Comparison of ENCODE assay signal across 14 cellular contexts in genomic region chr19:4712771-4713170, GRCh38. TPM values are rescaled to one million over a fixed set of nuclear protein-coding genes. Genes with fewer than 3 reads are reported as not detected.
DNase-seq lines count a peak whose midpoint lies in the region; ATAC-seq, FAIRE-seq and TF ChIP-seq lines count a peak whose summit lies in the region.
"Had no signal": no experiment of that assay in that cellular context is flagged by ENCODE, and none has a peak within 500 bp of the region (broad histone marks: within the 10 kb centered on the region; RNA-seq: fewer than 3 reads in every experiment).

No MANE protein-coding gene starts in this region.

- no peak overlapping the region for H2AFZ ChIP-seq in GM23248

- in situ Hi-C loops in GM23248 (cut with MboI): no loop called here
- in situ Hi-C loops in brain microvascular endothelial cell (cut with HindIII; ENCODE audit: low pct_ligation_motif_present, low sequenced_read_pairs): no loop called here
- in situ Hi-C loops in GM13977 (cut with MboI; ENCODE audit: low pct_unique_long_range_greater_than_20kb, low sequenced_read_pairs, unreplicated experiment): no loop called here

- H3K4me1 ChIP-seq in GM23248 (ENCODE audit: insufficient read depth): peaks cover 27% of the 10 kb centered on the region
- peaks cover 35 to 93% (median 75%) of the 10 kb centered on the region in 4 donors for H3K4me1 ChIP-seq in liver (ENCODE audit: control insufficient read depth in 4 of 4, insufficient read depth in 4 of 4, low read length in 3 of 4)
- H3K4me1 ChIP-seq in small intestine (ENCODE audit: control insufficient read depth in 2 of 2, insufficient read depth in 1 of 2, low read depth in 1 of 2, low read length in 1 of 2): no peaks in the 10 kb centered on the region

- no peak for ATAC-seq in stimulated activated naive CD8-positive, alpha-beta T cell treated with anti-CD3 and anti-CD28 coated beads, Interleukin-15, amount 100 ng/mL, for 72 hours
- ATAC-seq: stimulated activated naive B cell treated with anti-CD40 and anti-IgM and Interleukin-4, amounts not matched to agents 10 μg/mL and 1 μg/mL and 100 μg/mL, for 72 hours had no signal

- TF ChIP-seq RAD21 in liver (IDR thresholded peaks at IDR 0.05): peak; percentile 20 to 29

- peaks cover 9% of the 10 kb centered on the region for H3F3A ChIP-seq in GM23248 (ENCODE audit: insufficient read depth)

- H3K9ac ChIP-seq in GM23248: peak overlapping the region; percentile 51
- H3K9ac ChIP-seq in liver (ENCODE audit: low read depth in 1 of 2, low read length in 2 of 2): peak overlapping the region in 1 of 2 donors; percentile 17

- H3K4me1 Mint-ChIP-seq in stimulated activated naive CD8-positive, alpha-beta T cell treated with anti-CD3 and anti-CD28 coated beads, Interleukin-15, amount 100 ng/mL, for 72 hours: peaks cover 22% of the 10 kb centered on the region

- H3K9me2 ChIP-seq in GM23248 (ENCODE audit: insufficient read depth): no peaks in the 10 kb centered on the region

- H3K4me3 ChIP-seq in GM23248 (no peak overlapping the region), brain microvascular endothelial cell (ENCODE audit: low read depth, low read length) (no peak overlapping the region), liver (ENCODE audit: low read depth in 1 of 3, low read length in 3 of 3) (no peak overlapping the region), small intestine (ENCODE audit: low read depth in 1 of 2, low read length in 2 of 2) (no peak overlapping the region)

- H3K27me3 ChIP-seq in GM23248 (replicated peaks; ENCODE audit: insufficient read depth): no peaks in the 10 kb centered on the region
- no peaks in the 10 kb centered on the region for H3K27me3 ChIP-seq in brain microvascular endothelial cell (replicated peaks)
- no peaks in the 10 kb centered on the region for H3K27me3 ChIP-seq in liver (ENCODE audit: control insufficient read depth in 4 of 4, insufficient read depth in 4 of 4, low read length in 3 of 4)
- H3K27me3 ChIP-seq in small intestine (ENCODE audit: control insufficient read depth in 2 of 2, insufficient read depth in 2 of 2, low read length in 2 of 2): no peaks in the 10 kb centered on the region

- peak overlapping the region in 1 of 2 donors; percentile 76 for H3K27ac Mint-ChIP-seq in stimulated activated naive CD8-positive, alpha-beta T cell treated with anti-CD3 and anti-CD28 coated beads, Interleukin-15, amount 100 ng/mL, for 72 hours
- H3K27ac Mint-ChIP-seq: activated naive CD8-positive, alpha-beta T cell; stimulated activated naive B cell treated with anti-CD40 and anti-IgM and Interleukin-4, amounts not matched to agents 10 μg/mL and 1 μg/mL and 100 μg/mL, for 72 hours had no signal

- no peaks in the 10 kb centered on the region for H3K9me3 ChIP-seq in GM23248 (ENCODE audit: low read depth)
- H3K9me3 ChIP-seq in liver (ENCODE audit: control insufficient read depth in 4 of 4, low read length in 3 of 4): no peaks in the 10 kb centered on the region
- H3K9me3 ChIP-seq in small intestine (ENCODE audit: control insufficient read depth, low read depth): no peaks in the 10 kb centered on the region

- no peak for DNase-seq in GM23248
- DNase-seq in brain microvascular endothelial cell: no peak
- DNase-seq in small intestine: no peak
- DNase-seq in urothelium cell line (ENCODE audit: low spot score): no peak
- DNase-seq in GM13977 (ENCODE audit: low spot score): no peak
- no peak for DNase-seq in stimulated activated naive CD8-positive, alpha-beta T cell treated with anti-CD3 and anti-CD28 coated beads, Interleukin-15, amount 100 ng/mL, for 72 hours
- no peak for DNase-seq in NCI-H526 treated with DMSO at 0.1 percent for 48 hours (lab: John Stamatoyannopoulos, UW)
- DNase-seq: activated CD4-positive, alpha-beta T cell treated with anti-CD3 and anti-CD28 coated beads for 4 hours; cortex of kidney; NCI-H1436 treated with DMSO at 0.1 percent for 48 hours; NCI-H446 treated with DMSO at 0.1 percent for 48 hours; stimulated activated naive B cell treated with anti-CD40 and anti-IgM and Interleukin-4, amounts not matched to agents 10 μg/mL and 1 μg/mL and 100 μg/mL, for 72 hours had no signal

- FAIRE-seq in small intestine (lab: Jason Lieb, UNC) (no peak), urothelium cell line (lab: Jason Lieb, UNC) (no peak)

- no peaks in the 10 kb centered on the region for H4K20me1 ChIP-seq in GM23248 (ENCODE audit: insufficient read depth)

- H3K27ac ChIP-seq in GM23248 (peak overlapping the region; percentile 72), brain microvascular endothelial cell (peak overlapping the region; percentile 86), liver (ENCODE audit: low read depth in 1 of 2, low read length in 2 of 2) (peak overlapping the region; percentile 85 to 89), small intestine (ENCODE audit: low read depth in 1 of 2, low read length in 1 of 2) (peak overlapping the region; percentile 4 to 53)

- no peak overlapping the region for H3K4me2 ChIP-seq in GM23248 (ENCODE audit: unreplicated experiment)

- H3K9me3 Mint-ChIP-seq in stimulated activated naive CD8-positive, alpha-beta T cell treated with anti-CD3 and anti-CD28 coated beads, Interleukin-15, amount 100 ng/mL, for 72 hours: no peaks in the 10 kb centered on the region
- H3K9me3 Mint-ChIP-seq: stimulated activated naive B cell treated with anti-CD40 and anti-IgM and Interleukin-4, amounts not matched to agents 10 μg/mL and 1 μg/mL and 100 μg/mL, for 72 hours had no signal

- peaks cover 15% of the 10 kb centered on the region; the same call in 1 of the 2 replicates for H3K79me2 ChIP-seq in GM23248 (ENCODE audit: insufficient read depth)

- H3K27me3 Mint-ChIP-seq in stimulated activated naive CD8-positive, alpha-beta T cell treated with anti-CD3 and anti-CD28 coated beads, Interleukin-15, amount 100 ng/mL, for 72 hours: no peaks in the 10 kb centered on the region
- H3K27me3 Mint-ChIP-seq: activated naive CD8-positive, alpha-beta T cell; stimulated activated naive B cell treated with anti-CD40 and anti-IgM and Interleukin-4, amounts not matched to agents 10 μg/mL and 1 μg/mL and 100 μg/mL, for 72 hours had no signal

- no peak overlapping the region for H3K4me3 Mint-ChIP-seq in stimulated activated naive CD8-positive, alpha-beta T cell treated with anti-CD3 and anti-CD28 coated beads, Interleukin-15, amount 100 ng/mL, for 72 hours
- H3K4me3 Mint-ChIP-seq: activated naive CD8-positive, alpha-beta T cell; stimulated activated naive B cell treated with anti-CD40 and anti-IgM and Interleukin-4, amounts not matched to agents 10 μg/mL and 1 μg/mL and 100 μg/mL, for 72 hours had no signal

- TF ChIP-seq CTCF in brain microvascular endothelial cell (IDR thresholded peaks at IDR 0.05; ENCODE audit: low read depth, low read length, missing control alignments) (no peak), liver (IDR thresholded peaks at IDR 0.05; ENCODE audit: low read depth, low read length, missing input control) (no peak), GM13977 (IDR thresholded peaks at IDR 0.05; ENCODE audit: extremely low read depth, insufficient read depth, missing control alignments) (no peak)

- peaks cover 9% of the 10 kb centered on the region; the same call in 1 of the 2 replicates for H3K36me3 ChIP-seq in GM23248 (ENCODE audit: low read depth)
- H3K36me3 ChIP-seq in brain microvascular endothelial cell (replicated peaks): peaks cover 63% of the 10 kb centered on the region
- H3K36me3 ChIP-seq in liver (ENCODE audit: control insufficient read depth in 4 of 4, insufficient read depth in 3 of 4, low read depth in 1 of 4, low read length in 3 of 4): peaks cover 11 to 18% (median 14%) of the 10 kb centered on the region in 4 donors
- peaks cover 2 to 30% of the 10 kb centered on the region in 2 donors for H3K36me3 ChIP-seq in small intestine (ENCODE audit: control insufficient read depth in 2 of 2, insufficient read depth in 2 of 2, low read length in 2 of 2)

- WGBS in GM23248 (ENCODE audit: low coverage in 1 of 2, low lambda C conversion rate in 2 of 2, missing lambda C conversion rate in 2 of 2), 2 experiments: 91 to 94% methylated on average over 14 of the region's 14 CpGs
- WGBS in liver: 79% methylated on average over 14 of the region's 14 CpGs
- 93 to 94% (median 93%) methylated on average over 14 of the region's 14 CpGs for WGBS in small intestine, 3 donors

TF ChIP-seq in liver, 16 proteins besides CTCF, POLR2A, EP300 and RAD21 (continues in another document):
- TF ChIP-seq YY1 (IDR thresholded peaks at IDR 0.05) (no peak), HNF4A (conservative IDR thresholded peaks at IDR 0.05) (no peak), SP1 (IDR thresholded peaks at IDR 0.05) (no peak), NR2F2 (IDR thresholded peaks at IDR 0.05) (no peak)

RNA-seq across cellular contexts. Expression of gene DPP9, which starts 10.9 kb away (rescaled TPM):
- total RNA-seq in GM23248 (2014; rRNA removed; shearing (Covaris generic)): 50.3 and 82.2 TPM in 2 replicates
- polyA plus RNA-seq in GM23248 (2016; fragmentation: Nextera tagmentation; extraction: Ambion mirVana) (33.0 and 37.0 TPM in 2 replicates), liver (10 to 100 TPM; 20.5 to 53.4 TPM), small intestine (10 to 100 TPM; 42.0 to 59.5 (median 44.6) TPM)
- total RNA-seq in liver: 10 to 100 TPM; 27.3 to 74.5 TPM

RNA-seq across cellular contexts. Expression of gene MYDGF, which starts 42.6 kb away (rescaled TPM):
- total RNA-seq in GM23248 (2014; rRNA removed; shearing (Covaris generic)): 177 and 207 TPM in 2 replicates
- 591 and 597 TPM in 2 replicates for polyA plus RNA-seq in GM23248 (2016; fragmentation: Nextera tagmentation; extraction: Ambion mirVana)
- total RNA-seq in liver: 10 to 100 TPM; 85.1 to 88.9 TPM
- 100 to 1,000 TPM; 198 to 222 TPM for polyA plus RNA-seq in liver
- 100 to 1,000 TPM in 1 of 3 donors, 10 to 100 TPM in 2; 45.8 to 220 (median 75.7) TPM for polyA plus RNA-seq in small intestine

Comparison
In these comparisons a context has a peak if more than half of its experiments do, and no peak if none do; other contexts are left out.
1. H3K27ac ChIP-seq: peak in every context shown above with its lines; median percentile 87 in liver; 86 in brain microvascular endothelial cell; 72 in GM23248; 28 in small intestine.